Comparison of ENCODE assay signal across 26 cellular contexts in the genomic region with DNA sequence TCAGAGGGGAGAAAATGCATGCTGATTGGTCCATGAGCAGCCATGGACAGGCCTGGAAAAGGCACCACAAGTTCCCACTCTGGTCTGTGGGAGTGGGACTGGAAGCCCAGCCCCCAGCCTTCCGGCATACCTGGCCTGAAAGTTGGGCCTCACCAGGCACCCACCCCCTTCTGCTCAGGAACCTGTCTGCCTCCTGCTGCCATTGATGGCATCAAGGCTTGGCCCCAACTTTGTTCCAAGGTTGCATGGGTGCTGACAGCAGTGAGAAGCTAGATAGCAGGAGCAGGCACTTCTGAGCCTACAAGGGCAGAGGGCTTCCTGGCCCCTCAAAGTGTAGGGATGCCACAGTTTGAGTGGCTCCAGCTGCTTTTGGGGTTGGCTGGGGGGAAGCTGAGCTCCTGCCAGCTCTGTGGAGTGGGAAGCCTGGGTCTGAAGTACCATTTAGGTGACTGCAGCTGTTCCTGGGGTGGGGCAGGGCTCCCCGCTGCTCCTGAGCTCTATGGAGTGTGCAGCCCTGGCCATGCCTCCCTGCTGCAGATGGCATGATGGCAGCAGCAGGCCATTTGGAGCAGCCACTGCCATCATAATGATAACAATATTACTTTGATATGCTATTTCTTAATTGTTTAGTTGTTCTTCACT.
"Had no signal": no experiment of that assay in that cellular context is flagged by ENCODE, and none has a peak within 500 bp of the region (broad histone marks: within the 10 kb centered on the region; RNA-seq: fewer than 3 reads in every experiment).

No MANE protein-coding gene starts in this region.

- H3K27ac ChIP-seq: body of pancreas, esophagus squamous epithelium, gastroesophageal sphincter had no signal

- H3K27me3 ChIP-seq: body of pancreas, esophagus squamous epithelium, gastroesophageal sphincter had no signal

- H3K36me3 ChIP-seq: esophagus squamous epithelium, gastroesophageal sphincter had no signal

- H3K4me1 ChIP-seq: body of pancreas, esophagus squamous epithelium, gastroesophageal sphincter had no signal

- ATAC-seq: activated T-cell treated with anti-CD3 and anti-CD28 coated beads, Interleukin-2, amount 50 U/mL, for 72 hours; body of pancreas; effector memory CD8-positive, alpha-beta T cell; gastroesophageal sphincter; T-helper 17 cell had no signal

- DNase-seq: activated CD4-positive, alpha-beta memory T cell treated with anti-CD3 and anti-CD28 coated beads, Interleukin-2, amount 10 ng/mL, durations not matched to agents 7 days and 5 days; activated CD4-positive, alpha-beta T cell treated with anti-CD3 and anti-CD28 coated beads for 1 hour; activated CD4-positive, alpha-beta T cell treated with anti-CD3 and anti-CD28 coated beads for 4 hours; activated CD4-positive, alpha-beta T cell treated with anti-CD3 and anti-CD28 coated beads, Interleukin-2, amount 10 ng/mL, durations not matched to agents 7 days and 5 days; activated CD4-positive, alpha-beta T cell treated with anti-CD3 and anti-CD28 coated beads, Interleukin-2, amount 50 U/mL, for 4 hours; activated CD8-positive, alpha-beta memory T cell treated with anti-CD3 and anti-CD28 coated beads, Interleukin-2, amount 50 U/mL, for 48 hours; activated gamma-delta T cell treated with Interleukin-2 at 50 U/mL for 16 hours; activated naive CD4-positive, alpha-beta T cell treated with anti-CD3 and anti-CD28 coated beads, Interleukin-2, amount 50 U/mL, for 16 hours; activated naive CD4-positive, alpha-beta T cell treated with Interleukin-2 at 50 U/mL for 16 hours; activated T-cell treated with anti-CD3 and anti-CD28 coated beads for 4 hours; activated T-cell treated with anti-CD3 and anti-CD28 coated beads, Interleukin-2, amount 50 U/mL, for 24 hours; activated T-cell treated with anti-CD3 and anti-CD28 coated beads, Interleukin-2, amount 50 U/mL, for 72 hours; amniotic stem cell; anterior cingulate cortex; body of pancreas; caudate nucleus; cortex of kidney; dermis blood vessel endothelial cell; effector CD4-positive, alpha-beta T cell; effector memory CD8-positive, alpha-beta T cell; esophagus squamous epithelium; foreskin melanocyte; T-helper 1 cell; T-helper 17 cell; T1000 had no signal

- H3K4me3 ChIP-seq: body of pancreas, esophagus squamous epithelium, gastroesophageal sphincter had no signal
